Comparison of ENCODE assay signal across 8 cellular contexts in the genomic region with DNA sequence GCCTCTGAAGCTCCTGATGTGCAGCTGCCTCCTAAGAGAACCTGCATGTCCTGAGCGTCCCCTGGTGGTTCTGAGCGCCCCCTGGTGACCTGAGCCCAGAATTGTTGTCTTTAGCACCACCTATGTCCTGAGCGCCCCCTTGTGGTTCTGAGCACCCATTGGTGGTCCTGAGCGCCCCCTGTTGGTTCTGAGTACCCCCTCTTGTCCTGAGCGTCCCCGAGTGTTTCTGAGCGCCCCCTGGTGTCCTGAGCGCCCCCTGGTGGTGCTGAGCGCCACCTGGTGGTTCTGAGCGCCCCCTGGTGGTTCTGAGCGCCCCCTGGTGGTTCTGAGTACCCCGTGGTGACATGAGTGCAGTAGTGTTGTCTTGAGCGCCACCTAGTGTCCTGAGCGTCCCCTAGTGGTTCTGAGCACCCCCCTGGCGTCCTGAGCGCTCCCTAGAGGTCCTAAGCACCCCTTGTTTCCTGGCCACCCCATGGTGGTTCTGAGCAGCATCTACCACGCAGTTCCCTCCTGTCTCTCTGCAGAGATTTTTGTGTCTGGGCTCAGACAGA.
DNase-seq lines count a peak whose midpoint lies in the region; ATAC-seq lines count a peak whose summit lies in the region.

No MANE protein-coding gene starts in this region.

- H3K27ac Mint-ChIP-seq in activated T-cell treated with anti-CD3 and anti-CD28 coated beads, Interleukin-2, amount 50 U/mL, for 72 hours = no peak overlapping the region

- H3K27me3 Mint-ChIP-seq in activated T-cell treated with anti-CD3 and anti-CD28 coated beads, Interleukin-2, amount 50 U/mL, for 72 hours (ENCODE audit: low read depth) = peaks cover 16% of the 10 kb centered on the region

- peak; percentile 94 for ATAC-seq in HG02759 (IDR thresholded peaks at IDR 0.05; ENCODE audit: unreplicated experiment)
- ATAC-seq in activated T-cell treated with anti-CD3 and anti-CD28 coated beads, Interleukin-2, amount 50 U/mL, for 72 hours (replicated peaks in 1 of 2) = peak; percentile 97 to 98

- no peaks in the 10 kb centered on the region for H3K4me1 Mint-ChIP-seq in activated T-cell treated with anti-CD3 and anti-CD28 coated beads, Interleukin-2, amount 50 U/mL, for 72 hours (ENCODE audit: low read depth)

- no peaks in the 10 kb centered on the region for H3K9me3 Mint-ChIP-seq in activated T-cell treated with anti-CD3 and anti-CD28 coated beads, Interleukin-2, amount 50 U/mL, for 72 hours

- H3K4me3 Mint-ChIP-seq in activated T-cell treated with anti-CD3 and anti-CD28 coated beads, Interleukin-2, amount 50 U/mL, for 72 hours = no peak overlapping the region

- H3K36me3 Mint-ChIP-seq in activated T-cell treated with anti-CD3 and anti-CD28 coated beads, Interleukin-2, amount 50 U/mL, for 72 hours (ENCODE audit: insufficient read depth in 2 of 2) = no peaks in the 10 kb centered on the region

- peak; percentile 7 for DNase-seq in NCI-H2171 treated with DMSO at 0.1 percent for 48 hours (lab: John Stamatoyannopoulos, UW)
- no peak for DNase-seq in NCI-H2171 (lab: John Stamatoyannopoulos, UW)
- DNase-seq in NOMO-1 treated with DMSO at 0.1 percent for 48 hours (lab: John Stamatoyannopoulos, UW; ENCODE audit: unreplicated experiment) = peak; percentile 19
- DNase-seq in activated T-cell treated with anti-CD3 and anti-CD28 coated beads, Interleukin-2, amount 50 U/mL, for 72 hours = peak; percentile 97 to 99
- peak; percentile 9 for DNase-seq in iPS-NIHi7 (ENCODE audit: extremely low spot score)
- DNase-seq in stimulated activated CD8-positive, alpha-beta memory T cell treated with anti-CD3 and anti-CD28 coated beads, Interleukin-4, amount 100 ng/mL, for 24 hours (ENCODE audit: low read depth) = peak; percentile 67
- DNase-seq in HuH-7 (ENCODE audit: low spot score) = no peak

Comparison
In these comparisons a context has a peak if more than half of its experiments do, and no peak if none do; other contexts are left out.
1. DNase-seq: peak in NCI-H2171 treated with DMSO at 0.1 percent for 48 hours (single experiment), NOMO-1 treated with DMSO at 0.1 percent for 48 hours (single experiment), activated T-cell treated with anti-CD3 and anti-CD28 coated beads, Interleukin-2, amount 50 U/mL, for 72 hours (2 of 2), iPS-NIHi7 (single experiment) and stimulated activated CD8-positive, alpha-beta memory T cell treated with anti-CD3 and anti-CD28 coated beads, Interleukin-4, amount 100 ng/mL, for 24 hours (single experiment); none in NCI-H2171 (single experiment) and HuH-7 (single experiment).